ENCODE assay signal across 17 cellular contexts in the genomic region with DNA sequence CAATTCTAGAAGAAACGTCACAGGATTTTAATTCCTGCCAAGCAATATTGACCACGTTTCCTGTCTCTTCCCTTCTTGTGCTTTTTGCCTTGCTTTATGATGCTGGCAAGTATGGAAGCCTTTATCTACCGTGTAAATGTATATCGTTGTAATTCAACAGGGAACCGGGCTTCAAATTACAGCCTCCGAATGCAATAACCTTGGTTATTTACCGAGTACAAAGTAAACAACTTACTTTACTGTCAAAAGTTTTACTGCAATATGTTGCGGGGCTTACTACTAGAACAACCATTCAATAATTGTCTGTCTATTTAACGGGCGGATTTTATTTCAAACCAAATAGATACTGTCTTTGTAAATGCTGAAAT.
DNase-seq lines count a peak whose midpoint lies in the region; ATAC-seq, FAIRE-seq and TF ChIP-seq lines count a peak whose summit lies in the region.
"Had no signal": no experiment of that assay in that cellular context is flagged by ENCODE, and none has a peak within 500 bp of the region (broad histone marks: within the 10 kb centered on the region; RNA-seq: fewer than 3 reads in every experiment).

No MANE protein-coding gene starts in this region.

- no peaks in the 10 kb centered on the region for H3K9me3 ChIP-seq in A549
- H3K9me3 ChIP-seq in HCT116 (ENCODE audit: control insufficient read depth in 1 of 2, insufficient read depth in 1 of 2, low read depth in 1 of 2, low read length in 2 of 2): no peaks in the 10 kb centered on the region
- no peaks in the 10 kb centered on the region for H3K9me3 ChIP-seq in endocrine pancreas (ENCODE audit: control insufficient read depth, low read length)

- POLR2A ChIA-PET in A549 (lab: Yijun Ruan, JAX) (no interaction called here), HCT116 (lab: Charles Lee) (no interaction called here)

- H3K36me3 ChIP-seq in HCT116 (ENCODE audit: control insufficient read depth in 1 of 2, insufficient read depth in 2 of 2, low read length in 2 of 2) (no peaks in the 10 kb centered on the region; a peak in 1 of 4 replicates), endocrine pancreas (ENCODE audit: control insufficient read depth, insufficient read depth, low read length) (no peaks in the 10 kb centered on the region)
- H3K36me3 ChIP-seq: WERI-Rb-1 had no signal

- no peak for TF ChIP-seq EP300 in A549 (IDR thresholded peaks at IDR 0.05)

- RAD21 ChIA-PET in HCT116 (lab: Charles Lee; ENCODE audit: low non-redundant PET in 1 of 2, low total read pairs in 2 of 2, uncharacterized antibody in 2 of 2, unreplicated experiment in 2 of 2): no interaction called here

- DNase-seq in A549 (ENCODE audit: low read depth in 1 of 2, low spot score in 1 of 2) (no peak), HCT116 (ENCODE audit: low read depth, low spot score) (no peak), progenitor cell of endocrine pancreas (ENCODE audit: low spot score, unreplicated experiment) (no peak), foreskin melanocyte (no peak), NOMO-1 (lab: John Stamatoyannopoulos, UW; ENCODE audit: unreplicated experiment in 2 of 2) (no peak), hypothalamus (lab: John Stamatoyannopoulos, UW) (no peak)
- DNase-seq: cerebellar nuclear complex, NCI-H1105 treated with DMSO at 0.1 percent for 48 hours, occipital lobe, WERI-Rb-1 had no signal

- H3K27me3 Mint-ChIP-seq in progenitor cell of endocrine pancreas: no peaks in the 10 kb centered on the region

- peaks cover 3% of the 10 kb centered on the region for H3K36me3 Mint-ChIP-seq in progenitor cell of endocrine pancreas (ENCODE audit: insufficient read depth)

- peaks cover 39% of the 10 kb centered on the region for H3K4me1 Mint-ChIP-seq in progenitor cell of endocrine pancreas (ENCODE audit: low read depth)

- no peaks in the 10 kb centered on the region for H4K20me1 ChIP-seq in HCT116 (ENCODE audit: insufficient read depth)

- H3K4me2 ChIP-seq in A549 (peak overlapping the region; percentile 58), HCT116 (ENCODE audit: low read length) (peak overlapping the region; percentile 83)

- peak overlapping the region; percentile 81 for H3K27ac Mint-ChIP-seq in progenitor cell of endocrine pancreas

- ATAC-seq in A549: no peak
- no peak for ATAC-seq in HCT116
- no peak for ATAC-seq in SK-N-SH treated with all-trans-retinoic acid at 6 μM for 48 hours
- ATAC-seq: Panc1 had no signal

- 0 out of 3 replicates have a peak overlapping the region, but pooled peaks have one; percentile 15 for H3K4me3 ChIP-seq in A549
- peak overlapping the region; percentile 52 to 61 for H3K4me3 ChIP-seq in HCT116 (replicated peaks in 1 of 2; ENCODE audit: low read depth in 1 of 2, low read length in 2 of 2)
- peak overlapping the region; percentile 37 for H3K4me3 ChIP-seq in endocrine pancreas (ENCODE audit: control insufficient read depth, insufficient read depth, low read length)

- no peak for TF ChIP-seq POLR2A in A549 (IDR thresholded peaks at IDR 0.05; ENCODE audit: low read length)
- no peak for TF ChIP-seq POLR2A in HCT116 (IDR thresholded peaks at IDR 0.05; ENCODE audit: borderline replicate concordance, extremely low read depth, insufficient read depth, insufficient read length)

- peak overlapping the region in 1 of 2 experiments; percentile 23; a peak in 1 of 6 replicates for H3K27ac ChIP-seq in A549
- peak overlapping the region; percentile 97 for H3K27ac ChIP-seq in HCT116 (ENCODE audit: low read depth, low read length)
- H3K27ac ChIP-seq: WERI-Rb-1 had no signal

- intact Hi-C loops in HCT116 (cut with micrococcal nuclease): no loop called here

- H3K9me3 Mint-ChIP-seq in progenitor cell of endocrine pancreas (ENCODE audit: low read depth): no peaks in the 10 kb centered on the region
- H3K9me3 Mint-ChIP-seq: stimulated activated naive CD8-positive, alpha-beta T cell treated with anti-CD3 and anti-CD28 coated beads, Interleukin-15, Interleukin-2, amounts not matched to agents 100 ng/mL and 50 ng/mL, for 24 hours had no signal

- FAIRE-seq in A549 (lab: Jason Lieb, UNC): no peak
- FAIRE-seq: endometrium, GM18507, islet of Langerhans had no signal

- H2AFZ ChIP-seq in HCT116 (ENCODE audit: low read depth, low read length, poor library complexity, severe bottlenecking): no peak overlapping the region

- no peaks in the 10 kb centered on the region for H3K9me2 ChIP-seq in HCT116 (ENCODE audit: insufficient read depth)

- TF ChIP-seq CTCF in A549 (IDR thresholded peaks at IDR 0.05): no peak
- no peak for TF ChIP-seq CTCF in HCT116 (IDR thresholded peaks at IDR 0.05 in 2 of 3, conservative IDR thresholded peaks at IDR 0.05 in 1 of 3; ENCODE audit: borderline replicate concordance in 1 of 3, insufficient read depth in 1 of 3, low read depth in 2 of 3, low read length in 2 of 3)
- TF ChIP-seq CTCF in progenitor cell of endocrine pancreas (IDR thresholded peaks at IDR 0.05; ENCODE audit: unreplicated experiment): no peak

- H3K9ac ChIP-seq in HCT116 (ENCODE audit: low read length): peak overlapping the region; percentile 72
- H3K9ac ChIP-seq in endocrine pancreas (ENCODE audit: control insufficient read depth, insufficient read depth, low read length): no peak overlapping the region

- CTCF ChIA-PET in A549 (lab: Yijun Ruan, JAX) (no interaction called here), HCT116 (lab: Charles Lee) (no interaction called here)

- WGBS in A549 (ENCODE audit: missing lambda C conversion rate): 76% methylated on average over 10 of the region's 10 CpGs

- H3K4me3 Mint-ChIP-seq in progenitor cell of endocrine pancreas (ENCODE audit: low read depth): peak overlapping the region; percentile 69
- H3K4me3 Mint-ChIP-seq: stimulated activated naive CD8-positive, alpha-beta T cell treated with anti-CD3 and anti-CD28 coated beads, Interleukin-15, Interleukin-2, amounts not matched to agents 100 ng/mL and 50 ng/mL, for 24 hours had no signal

- H3K79me2 ChIP-seq in HCT116 (ENCODE audit: insufficient read depth, low read length): peaks cover 34% of the 10 kb centered on the region

- H3K4me1 ChIP-seq in A549: peaks cover 12% of the 10 kb centered on the region
- H3K4me1 ChIP-seq in HCT116 (ENCODE audit: control insufficient read depth in 1 of 2, insufficient read depth in 2 of 2, low read length in 2 of 2): peaks cover 67 to 86% of the 10 kb centered on the region in 2 experiments
- peaks cover 14% of the 10 kb centered on the region for H3K4me1 ChIP-seq in endocrine pancreas (ENCODE audit: control insufficient read depth, insufficient read depth, low read length)

- TF ChIP-seq RAD21 in A549 (conservative IDR thresholded peaks at IDR 0.05 in 1 of 2, IDR thresholded peaks at IDR 0.05 in 1 of 2): no peak
- TF ChIP-seq RAD21 in HCT116 (IDR thresholded peaks at IDR 0.05; ENCODE audit: low read depth): no peak

- no peaks in the 10 kb centered on the region for H3K27me3 ChIP-seq in HCT116 (ENCODE audit: insufficient read depth, low read length)
- no peaks in the 10 kb centered on the region for H3K27me3 ChIP-seq in endocrine pancreas (ENCODE audit: control insufficient read depth, insufficient read depth, low read length)

- no TSS peak for BruUV-seq in HCT116 (replicated peaks; lab: Mats Ljungman, UMichigan)

TF ChIP-seq in A549, 52 proteins besides CTCF, POLR2A, EP300 and RAD21:
- TF ChIP-seq JUN (IDR thresholded peaks at IDR 0.05) (no peak), EHF (CRISPR knock-in tag; IDR thresholded peaks at IDR 0.05) (no peak), MAFK (IDR thresholded peaks at IDR 0.05; ENCODE audit: partially characterized antibody) (no peak), MYC (IDR thresholded peaks at IDR 0.05; ENCODE audit: borderline replicate concordance, low read length) (no peak)

TF ChIP-seq in HCT116, 20 proteins besides CTCF, POLR2A, EP300 and RAD21:
- TF ChIP-seq ZFX (IDR thresholded peaks at IDR 0.05) (no peak), POLR2AphosphoS5 (IDR thresholded peaks at IDR 0.05; ENCODE audit: low read depth, low read length) (peak; percentile 39; the same call in 1 of the 2 replicates)
TF ChIP-seq in HCT116: peak in this region for 1.

TF ChIP-seq in SK-N-SH treated with all-trans-retinoic acid at 6 μM for 48 hours, 23 proteins besides CTCF, POLR2A, EP300 and RAD21 (continues in another document):
- no peak for TF ChIP-seq ARNTL (CRISPR knock-in tag; IDR thresholded peaks at IDR 0.05; ENCODE audit: borderline replicate concordance, low read depth)
- no peak for TF ChIP-seq RARB (CRISPR knock-in tag; IDR thresholded peaks at IDR 0.05)
- no peak for TF ChIP-seq ZFP3 (CRISPR knock-in tag; IDR thresholded peaks at IDR 0.05)
- no peak for TF ChIP-seq SNAI2 (CRISPR knock-in tag; IDR thresholded peaks at IDR 0.05)
- no peak for TF ChIP-seq CREB5 (CRISPR knock-in tag; IDR thresholded peaks at IDR 0.05; ENCODE audit: low read depth)
- TF ChIP-seq ZNF70 (CRISPR knock-in tag; IDR thresholded peaks at IDR 0.05): no peak
